ENCODE assay signal across 14 cellular contexts in genomic region chr16:12672986-12673385, GRCh38.
DNase-seq lines count a peak whose midpoint lies in the region; ATAC-seq and TF ChIP-seq lines count a peak whose summit lies in the region.
"Had no signal": no experiment of that assay in that cellular context is flagged by ENCODE, and none has a peak within 500 bp of the region (broad histone marks: within the 10 kb centered on the region; RNA-seq: fewer than 3 reads in every experiment).

No MANE protein-coding gene starts in this region.

- ATAC-seq in psoas muscle (peak; percentile 46 to 80 (median 64)), aorta (ENCODE audit: low FRiP score) (no peak)

- TF ChIP-seq CTCF in psoas muscle (IDR thresholded peaks at IDR 0.05) = no peak

- H3K9me3 ChIP-seq in psoas muscle (peaks cover 7% of the 10 kb centered on the region), aorta (ENCODE audit: control insufficient read depth, low read length) (peaks cover 3% of the 10 kb centered on the region)
- H3K9me3 ChIP-seq: HAP-1 had no signal

- H3K36me3 ChIP-seq in psoas muscle (ENCODE audit: insufficient read depth in 1 of 2, low read depth in 1 of 2) = no peaks in the 10 kb centered on the region
- H3K36me3 ChIP-seq in aorta (ENCODE audit: control insufficient read depth in 1 of 2, insufficient read depth in 2 of 2, low read length in 1 of 2) = peaks cover 4 to 8% of the 10 kb centered on the region in 2 donors
- H3K36me3 ChIP-seq: HAP-1 had no signal

- intact Hi-C loops in psoas muscle (cut with DNase I) (no loop called here), aorta (cut with DNase I) (no loop called here)

- no peaks in the 10 kb centered on the region for H3K4me1 ChIP-seq in psoas muscle
- no peaks in the 10 kb centered on the region for H3K4me1 ChIP-seq in aorta (ENCODE audit: control insufficient read depth in 1 of 2, insufficient read depth in 2 of 2, low read length in 2 of 2)
- H3K4me1 ChIP-seq: HAP-1 had no signal

- H3K27ac ChIP-seq in psoas muscle = no peak overlapping the region
- H3K27ac ChIP-seq in aorta (ENCODE audit: low read depth in 1 of 2, low read length in 2 of 2) = no peak overlapping the region
- H3K27ac ChIP-seq: HL-60 had no signal

- H3K27me3 ChIP-seq in psoas muscle (ENCODE audit: insufficient read depth in 3 of 3, low read length in 2 of 3) (no peaks in the 10 kb centered on the region), aorta (ENCODE audit: control insufficient read depth in 1 of 2, insufficient read depth in 2 of 2, low read length in 1 of 2) (no peaks in the 10 kb centered on the region)

- WGBS in psoas muscle, 3 donors = 19 to 32% (median 23%) methylated on average over 8 of the region's 8 CpGs
- WGBS in aorta, 2 donors = 82 to 85% methylated on average over 8 of the region's 8 CpGs

- DNase-seq in DMS 273 treated with DMSO at 0.1 percent for 48 hours (lab: John Stamatoyannopoulos, UW) (peak; percentile 72), NCI-H1436 treated with DMSO at 0.1 percent for 48 hours (lab: John Stamatoyannopoulos, UW) (peak; percentile 60), NCI-H524 (lab: John Stamatoyannopoulos, UW) (peak; percentile 96 to 97), psoas muscle (no peak), aorta (no peak), T-helper 2 cell (no peak)
- no peak for DNase-seq in stimulated activated CD4-positive, alpha-beta T cell treated with anti-CD3 and anti-CD28 coated beads, Interleukin-2, amount 100 ng/mL, for 24 hours
- DNase-seq: DMS153; NCI-H2081; NCI-H526 treated with DMSO at 0.1 percent for 48 hours; NK-92 treated with Interleukin-12 subunit alpha and Interleukin-12 subunit beta, amount 100 ng/mL, for 24 hours; T-helper 9 cell had no signal

- H3K4me3 ChIP-seq in psoas muscle = no peak overlapping the region
- no peak overlapping the region for H3K4me3 ChIP-seq in aorta (ENCODE audit: low read length in 2 of 2)
- H3K4me3 ChIP-seq: HAP-1 had no signal

Comparison
In these comparisons a context has a peak if more than half of its experiments do, and no peak if none do; other contexts are left out.
1. DNase-seq: peak in DMS 273 treated with DMSO at 0.1 percent for 48 hours (single experiment), NCI-H1436 treated with DMSO at 0.1 percent for 48 hours (single experiment) and NCI-H524 (2 of 2); none in psoas muscle (0 of 2), stimulated activated CD4-positive, alpha-beta T cell treated with anti-CD3 and anti-CD28 coated beads, Interleukin-2, amount 100 ng/mL, for 24 hours (0 of 2), aorta (0 of 2) and T-helper 2 cell (0 of 5).